Comparison of ENCODE assay signal across 15 cellular contexts in the genomic region with DNA sequence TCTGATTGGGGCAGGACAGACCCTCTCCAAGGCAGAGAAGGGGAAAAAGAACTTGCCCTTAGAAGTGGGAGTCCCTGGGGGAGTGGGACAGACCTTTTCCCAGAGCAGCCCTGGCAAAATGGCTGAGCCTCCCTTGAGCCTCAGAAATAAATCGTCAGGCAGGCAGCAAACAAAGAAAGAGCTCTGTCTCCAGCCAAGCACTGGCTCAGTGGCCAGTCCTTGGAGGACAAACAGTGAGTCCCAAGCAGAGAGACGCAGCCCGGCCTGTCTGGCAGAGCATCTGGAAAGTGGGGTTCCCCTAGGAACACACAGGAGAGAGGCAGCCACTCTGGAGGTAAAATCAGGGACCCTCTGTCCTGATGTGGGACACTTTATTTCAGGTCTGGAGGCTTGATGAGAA. TPM values are rescaled to one million over a fixed set of nuclear protein-coding genes. Genes with fewer than 3 reads are reported as not detected.
DNase-seq lines count a peak whose midpoint lies in the region; ATAC-seq and TF ChIP-seq lines count a peak whose summit lies in the region.
"Had no signal": no experiment of that assay in that cellular context is flagged by ENCODE, and none has a peak within 500 bp of the region (broad histone marks: within the 10 kb centered on the region; RNA-seq: fewer than 3 reads in every experiment).

No MANE protein-coding gene starts in this region.

- ATAC-seq in GM18519 (IDR thresholded peaks at IDR 0.05; ENCODE audit: low FRiP score, unreplicated experiment), result no peak

- peaks cover 72% of the 10 kb centered on the region for H3K4me1 Mint-ChIP-seq in brain

- DNase-seq in head of caudate nucleus (peak in 41 of 42 donors; percentile 50 to 87 (median 70)), substantia nigra (lab: John Stamatoyannopoulos, UW) (peak in 41 of 49 donors; percentile 24 to 82 (median 57)), NCI-H510A (lab: John Stamatoyannopoulos, UW) (no peak), sigmoid colon (no peak), NCI-H187 (lab: John Stamatoyannopoulos, UW) (no peak)
- DNase-seq: BE2C, GF-D8, GOT3, KBM-7, NCI-H1048, NCI-H345 had no signal

- H3K9me2 ChIP-seq in neural cell (ENCODE audit: insufficient read depth, low read length), result no peaks in the 10 kb centered on the region

- no peak for TF ChIP-seq POLR2A in sigmoid colon (IDR thresholded peaks at IDR 0.05)

- peak overlapping the region; percentile 86 for H3K4me2 ChIP-seq in neural cell (ENCODE audit: low read length)

- H3K4me3 Mint-ChIP-seq in brain, result peak overlapping the region; percentile 81 to 91 (median 87)

- peaks cover 0 to 15% (median 6%) of the 10 kb centered on the region in 4 donors for H3K4me1 ChIP-seq in sigmoid colon
- H3K4me1 ChIP-seq: BE2C had no signal

- H3K9me3 ChIP-seq in neural cell (ENCODE audit: low read length), result no peaks in the 10 kb centered on the region
- no peaks in the 10 kb centered on the region for H3K9me3 ChIP-seq in sigmoid colon
- H3K9me3 ChIP-seq: BE2C had no signal

- no peaks in the 10 kb centered on the region for H3F3A ChIP-seq in neural cell (ENCODE audit: insufficient read depth, low read length, poor library complexity, severe bottlenecking)

- H3K4me3 ChIP-seq in neural cell (ENCODE audit: low read length) (peak overlapping the region; percentile 76), sigmoid colon (no peak overlapping the region)

- TF ChIP-seq CTCF in brain (conservative IDR thresholded peaks at IDR 0.05) (no peak), neural cell (IDR thresholded peaks at IDR 0.05; ENCODE audit: poor library complexity, severe bottlenecking) (no peak), sigmoid colon (IDR thresholded peaks at IDR 0.05) (no peak)

- TF ChIP-seq RAD21 in neural cell (conservative IDR thresholded peaks at IDR 0.05), result no peak

- WGBS in sigmoid colon, 2 donors, result 30 to 43% methylated on average over 3 of the region's 3 CpGs

- H3K9ac ChIP-seq in neural cell (ENCODE audit: low read length), result peak overlapping the region; percentile 87

- H3K27ac ChIP-seq in neural cell (ENCODE audit: low read length), result no peak overlapping the region
- H3K27ac ChIP-seq in substantia nigra (ENCODE audit: low read depth, low read length, poor library complexity, severe bottlenecking), result peak overlapping the region; percentile 96
- no peak overlapping the region for H3K27ac ChIP-seq in sigmoid colon
- H3K27ac ChIP-seq: RWPE1 had no signal

- H3K27me3 ChIP-seq in neural cell (ENCODE audit: insufficient read depth, low read depth, low read length) (peaks cover 16% of the 10 kb centered on the region), sigmoid colon (peaks cover 12 to 37% (median 29%) of the 10 kb centered on the region in 3 donors)

- H3K36me3 Mint-ChIP-seq in brain, result no peaks in the 10 kb centered on the region

- H4K20me1 ChIP-seq in neural cell (ENCODE audit: insufficient read depth), result no peaks in the 10 kb centered on the region

- no peak for TF ChIP-seq EP300 in neural cell (conservative IDR thresholded peaks at IDR 0.05; ENCODE audit: poor library complexity, severe bottlenecking)
- TF ChIP-seq EP300 in sigmoid colon (IDR thresholded peaks at IDR 0.05), result no peak

- H3K27me3 Mint-ChIP-seq in brain, result peaks cover 40% of the 10 kb centered on the region

- no peak overlapping the region for H2AFZ ChIP-seq in neural cell (ENCODE audit: low read depth, low read length)

- intact Hi-C loops in head of caudate nucleus (cut with DNase I), result no loop called here
- intact Hi-C loops in sigmoid colon (cut with DNase I), result no loop called here

- H3K36me3 ChIP-seq in neural cell (ENCODE audit: insufficient read depth, low read length), result no peaks in the 10 kb centered on the region
- H3K36me3 ChIP-seq in sigmoid colon, result no peaks in the 10 kb centered on the region
- H3K36me3 ChIP-seq: BE2C had no signal

- peaks cover 0 to 10% (median 0%) of the 10 kb centered on the region in 5 experiments for H3K9me3 Mint-ChIP-seq in brain

- H3K27ac Mint-ChIP-seq in brain, result peak overlapping the region; percentile 36 to 97 (median 94)

- peaks cover 22% of the 10 kb centered on the region for H3K79me2 ChIP-seq in neural cell (replicated peaks; ENCODE audit: insufficient read depth, low read length)

TF ChIP-seq in neural cell, 6 proteins besides CTCF, POLR2A, EP300 and RAD21:
- no peak for TF ChIP-seq POLR2AphosphoS5 (IDR thresholded peaks at IDR 0.05)
- TF ChIP-seq, protein P1, sequence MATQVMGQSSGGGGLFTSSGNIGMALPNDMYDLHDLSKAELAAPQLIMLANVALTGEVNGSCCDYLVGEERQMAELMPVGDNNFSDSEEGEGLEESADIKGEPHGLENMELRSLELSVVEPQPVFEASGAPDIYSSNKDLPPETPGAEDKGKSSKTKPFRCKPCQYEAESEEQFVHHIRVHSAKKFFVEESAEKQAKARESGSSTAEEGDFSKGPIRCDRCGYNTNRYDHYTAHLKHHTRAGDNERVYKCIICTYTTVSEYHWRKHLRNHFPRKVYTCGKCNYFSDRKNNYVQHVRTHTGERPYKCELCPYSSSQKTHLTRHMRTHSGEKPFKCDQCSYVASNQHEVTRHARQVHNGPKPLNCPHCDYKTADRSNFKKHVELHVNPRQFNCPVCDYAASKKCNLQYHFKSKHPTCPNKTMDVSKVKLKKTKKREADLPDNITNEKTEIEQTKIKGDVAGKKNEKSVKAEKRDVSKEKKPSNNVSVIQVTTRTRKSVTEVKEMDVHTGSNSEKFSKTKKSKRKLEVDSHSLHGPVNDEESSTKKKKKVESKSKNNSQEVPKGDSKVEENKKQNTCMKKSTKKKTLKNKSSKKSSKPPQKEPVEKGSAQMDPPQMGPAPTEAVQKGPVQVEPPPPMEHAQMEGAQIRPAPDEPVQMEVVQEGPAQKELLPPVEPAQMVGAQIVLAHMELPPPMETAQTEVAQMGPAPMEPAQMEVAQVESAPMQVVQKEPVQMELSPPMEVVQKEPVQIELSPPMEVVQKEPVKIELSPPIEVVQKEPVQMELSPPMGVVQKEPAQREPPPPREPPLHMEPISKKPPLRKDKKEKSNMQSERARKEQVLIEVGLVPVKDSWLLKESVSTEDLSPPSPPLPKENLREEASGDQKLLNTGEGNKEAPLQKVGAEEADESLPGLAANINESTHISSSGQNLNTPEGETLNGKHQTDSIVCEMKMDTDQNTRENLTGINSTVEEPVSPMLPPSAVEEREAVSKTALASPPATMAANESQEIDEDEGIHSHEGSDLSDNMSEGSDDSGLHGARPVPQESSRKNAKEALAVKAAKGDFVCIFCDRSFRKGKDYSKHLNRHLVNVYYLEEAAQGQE (IDR thresholded peaks at IDR 0.05; ENCODE audit: borderline replicate concordance), result no peak
- no peak for TF ChIP-seq MXI1 (conservative IDR thresholded peaks at IDR 0.05; ENCODE audit: poor library complexity, severe bottlenecking)
- TF ChIP-seq TAF1 (IDR thresholded peaks at IDR 0.05; ENCODE audit: low read depth), result no peak
- TF ChIP-seq SMC3 (conservative IDR thresholded peaks at IDR 0.05; ENCODE audit: poor library complexity), result no peak
- no peak for TF ChIP-seq EZH2 (IDR thresholded peaks at IDR 0.05; ENCODE audit: borderline replicate concordance, insufficient read depth, low read length, poor library complexity, severe bottlenecking)
TF ChIP-seq in neural cell: peak in this region for 0.

RNA-seq across cellular contexts. Expression of a gene that starts 1.8 kb away (rescaled TPM):
- polyA plus RNA-seq in brain (ENCODE audit: insufficient read depth, low read depth, low replicate concordance) (47.7 TPM), neural cell (43.2 and 52.0 TPM in 2 replicates), sigmoid colon (under 1 TPM in 2 of 3 donors, not detected in 1; under 0.01 to 0.31 TPM)
- polyA minus RNA-seq in neural cell, result 61.6 and 66.3 TPM in 2 replicates
- 1 to 10 TPM in 1 of 4 donors, under 1 TPM in 3; 0.16 to 1.4 (median 0.32) TPM for total RNA-seq in sigmoid colon

Comparison
In these comparisons a context has a peak if more than half of its experiments do, and no peak if none do; other contexts are left out.
1. DNase-seq: peak in head of caudate nucleus (41 of 42) and substantia nigra (41 of 49); none in NCI-H510A (single experiment), sigmoid colon (single experiment) and NCI-H187 (0 of 2).
2. RNA of a gene that starts 1.8 kb away (polyA plus RNA-seq): 47.7 TPM in brain (single experiment) and 43.2 to 52.0 TPM in neural cell; under 0.01 to 0.31 TPM in sigmoid colon; every median in the first group is over 10 times any median in the second.